ENCODE assay signal across 10 cellular contexts in genomic region chr1:3366181-3367051, GRCh38.
DNase-seq lines count a peak whose midpoint lies in the region; ATAC-seq and TF ChIP-seq lines count a peak whose summit lies in the region.
"Had no signal": no experiment of that assay in that cellular context is flagged by ENCODE, and none has a peak within 500 bp of the region (broad histone marks: within the 10 kb centered on the region; RNA-seq: fewer than 3 reads in every experiment).

No MANE protein-coding gene starts in this region.

- H3K27me3 ChIP-seq in adipocyte (replicated peaks; ENCODE audit: control insufficient read depth, insufficient read depth, low read length) (no peaks in the 10 kb centered on the region), esophagus squamous epithelium (peaks cover 0 to 82% (median 0%) of the 10 kb centered on the region in 4 donors), left lung (peaks cover 0 to 74% of the 10 kb centered on the region in 2 donors)

- no peak for TF ChIP-seq POLR2A in esophagus squamous epithelium (IDR thresholded peaks at IDR 0.05)

- no peaks in the 10 kb centered on the region for H3K9me3 ChIP-seq in adipocyte (ENCODE audit: control insufficient read depth, low read length)
- no peaks in the 10 kb centered on the region for H3K9me3 ChIP-seq in esophagus squamous epithelium
- no peaks in the 10 kb centered on the region for H3K9me3 ChIP-seq in left lung

- H3K4me1 ChIP-seq in adipocyte (ENCODE audit: control insufficient read depth, insufficient read depth, low read length): peaks cover 54% of the 10 kb centered on the region
- H3K4me1 ChIP-seq in esophagus squamous epithelium: peaks cover 0 to 34% (median 7%) of the 10 kb centered on the region in 3 donors
- no peaks in the 10 kb centered on the region for H3K4me1 ChIP-seq in left lung

- H3K9ac ChIP-seq in adipocyte (ENCODE audit: low read length): peak overlapping the region; percentile 81

- intact Hi-C loops in esophagus squamous epithelium (cut with DNase I) (no loop called here), left lung (cut with DNase I) (no loop called here)

- no peaks in the 10 kb centered on the region for H3K36me3 ChIP-seq in adipocyte (ENCODE audit: control insufficient read depth, insufficient read depth, low read length, severe bottlenecking)
- no peaks in the 10 kb centered on the region for H3K36me3 ChIP-seq in esophagus squamous epithelium
- H3K36me3 ChIP-seq in left lung: no peaks in the 10 kb centered on the region

- no peak for DNase-seq in adipocyte (ENCODE audit: low read depth)
- DNase-seq in esophagus squamous epithelium (lab: John Stamatoyannopoulos, UW): no peak
- peak in 1 of 2 donors; percentile 72 for DNase-seq in left lung
- DNase-seq in NCI-H446 treated with DMSO at 0.1 percent for 48 hours (lab: John Stamatoyannopoulos, UW): no peak
- DNase-seq in stimulated activated CD4-positive, alpha-beta T cell treated with anti-CD3 and anti-CD28 coated beads, Interleukin-4, amount 100 ng/mL, for 24 hours: no peak
- no peak for DNase-seq in iPS-NIHi11 (ENCODE audit: low spot score)
- DNase-seq: activated naive CD4-positive, alpha-beta T cell treated with Interleukin-2 at 50 U/mL for 16 hours; effector CD4-positive, alpha-beta T cell had no signal

- no peak for TF ChIP-seq CTCF in esophagus squamous epithelium (IDR thresholded peaks at IDR 0.05)
- no peak for TF ChIP-seq CTCF in left lung (IDR thresholded peaks at IDR 0.05)

- H3K27ac ChIP-seq in esophagus squamous epithelium (peak overlapping the region; percentile 19 to 77 (median 50)), left lung (peak overlapping the region in 1 of 2 donors; percentile 33), temporal lobe (ENCODE audit: low read depth, low read length) (peak overlapping the region; percentile 38)

- 53 to 65% methylated on average over 17 to 30 of the region's 37 CpGs for WGBS in esophagus squamous epithelium, 2 donors

- ATAC-seq in left lung: peak; percentile 20
- ATAC-seq in HG03439 (IDR thresholded peaks at IDR 0.05; ENCODE audit: unreplicated experiment): no peak

- peak overlapping the region; percentile 10 for H3K4me3 ChIP-seq in adipocyte (ENCODE audit: low read length)
- H3K4me3 ChIP-seq in esophagus squamous epithelium: peak overlapping the region in 1 of 4 donors; percentile 8
- no peak overlapping the region for H3K4me3 ChIP-seq in left lung
